In genomic region chr2:30366199-30366691, GRCh38 we compare ENCODE assay signal across 9 cellular contexts.
A peak's percentile ranks its signal among the peaks of the same experiment; 100 is the strongest.
DNase-seq lines count a peak whose midpoint lies in the region; ATAC-seq and TF ChIP-seq lines count a peak whose summit lies in the region.
"Had no signal": no experiment of that assay in that cellular context is flagged by ENCODE, and none has a peak within 500 bp of the region (broad histone marks: within the 10 kb centered on the region; RNA-seq: fewer than 3 reads in every experiment).

No MANE protein-coding gene starts in this region.

- no peaks in the 10 kb centered on the region for H3K27me3 Mint-ChIP-seq in T-cell
- peaks cover 2% of the 10 kb centered on the region for H3K27me3 Mint-ChIP-seq in nephron progenitor cell (ENCODE audit: low read depth, poor library complexity)

- H3K9ac ChIP-seq in adipocyte (ENCODE audit: low read length): no peak overlapping the region

- no peaks in the 10 kb centered on the region for H3K9me3 ChIP-seq in adipocyte (ENCODE audit: control insufficient read depth, low read length)

- H3K36me3 Mint-ChIP-seq in T-cell: no peaks in the 10 kb centered on the region
- H3K36me3 Mint-ChIP-seq in nephron progenitor cell (ENCODE audit: low read depth): no peaks in the 10 kb centered on the region

- ATAC-seq in T-cell (replicated peaks in 1 of 4): peak; percentile 74 to 87 (median 80)
- no peak for ATAC-seq in GM21717 (IDR thresholded peaks at IDR 0.05; ENCODE audit: unreplicated experiment)
- no peak for ATAC-seq in GM19455 (IDR thresholded peaks at IDR 0.05; ENCODE audit: unreplicated experiment)

- H3K4me1 Mint-ChIP-seq in T-cell (peaks cover 39 to 47% (median 41%) of the 10 kb centered on the region in 3 donors), nephron progenitor cell (peaks cover 19% of the 10 kb centered on the region)

- DNase-seq in Daoy (ENCODE audit: low read depth) (peak; percentile 81), T-cell (peak in 14 of 34 experiments; percentile 3 to 47 (median 16)), adipocyte (ENCODE audit: low read depth) (peak; percentile 14), NCI-H2081 treated with DMSO at 0.1 percent for 48 hours (lab: John Stamatoyannopoulos, UW) (no peak), nephron progenitor cell (no peak)
- DNase-seq in stimulated activated CD4-positive, alpha-beta T cell treated with anti-CD3 and anti-CD28 coated beads, Interleukin-15, amount 100 ng/mL, for 24 hours: peak; percentile 63
- DNase-seq: small intestine had no signal

- H3K27me3 ChIP-seq in adipocyte (replicated peaks; ENCODE audit: control insufficient read depth, insufficient read depth, low read length): no peaks in the 10 kb centered on the region

- H3K4me1 ChIP-seq in adipocyte (ENCODE audit: control insufficient read depth, insufficient read depth, low read length): peaks cover 39% of the 10 kb centered on the region

- peak overlapping the region in 1 of 3 donors; percentile 22 for H3K4me3 Mint-ChIP-seq in T-cell
- H3K4me3 Mint-ChIP-seq in nephron progenitor cell: no peak overlapping the region

- H3K27ac Mint-ChIP-seq in T-cell: peak overlapping the region; percentile 15 to 89
- H3K27ac Mint-ChIP-seq in nephron progenitor cell: no peak overlapping the region

- H3K4me3 ChIP-seq in adipocyte (ENCODE audit: low read length): no peak overlapping the region

- POLR2A ChIA-PET in T-cell (lab: Charles Lee): no interaction called here

- no peak for TF ChIP-seq CTCF in nephron progenitor cell (IDR thresholded peaks at IDR 0.05)

- H3K9me3 Mint-ChIP-seq in T-cell: no peaks in the 10 kb centered on the region
- no peaks in the 10 kb centered on the region for H3K9me3 Mint-ChIP-seq in nephron progenitor cell

- H3K36me3 ChIP-seq in adipocyte (ENCODE audit: control insufficient read depth, insufficient read depth, low read length, severe bottlenecking): no peaks in the 10 kb centered on the region

- CTCF ChIA-PET in T-cell (lab: Charles Lee): no interaction called here

Comparison
In these comparisons a context has a peak if more than half of its experiments do, and no peak if none do; other contexts are left out.
1. DNase-seq: peak in Daoy (single experiment), adipocyte (single experiment) and stimulated activated CD4-positive, alpha-beta T cell treated with anti-CD3 and anti-CD28 coated beads, Interleukin-15, amount 100 ng/mL, for 24 hours (single experiment); none in NCI-H2081 treated with DMSO at 0.1 percent for 48 hours (single experiment) and nephron progenitor cell (single experiment).
2. ATAC-seq: peak in T-cell (4 of 4); none in GM21717 (single experiment) and GM19455 (single experiment).